In the genomic region with DNA sequence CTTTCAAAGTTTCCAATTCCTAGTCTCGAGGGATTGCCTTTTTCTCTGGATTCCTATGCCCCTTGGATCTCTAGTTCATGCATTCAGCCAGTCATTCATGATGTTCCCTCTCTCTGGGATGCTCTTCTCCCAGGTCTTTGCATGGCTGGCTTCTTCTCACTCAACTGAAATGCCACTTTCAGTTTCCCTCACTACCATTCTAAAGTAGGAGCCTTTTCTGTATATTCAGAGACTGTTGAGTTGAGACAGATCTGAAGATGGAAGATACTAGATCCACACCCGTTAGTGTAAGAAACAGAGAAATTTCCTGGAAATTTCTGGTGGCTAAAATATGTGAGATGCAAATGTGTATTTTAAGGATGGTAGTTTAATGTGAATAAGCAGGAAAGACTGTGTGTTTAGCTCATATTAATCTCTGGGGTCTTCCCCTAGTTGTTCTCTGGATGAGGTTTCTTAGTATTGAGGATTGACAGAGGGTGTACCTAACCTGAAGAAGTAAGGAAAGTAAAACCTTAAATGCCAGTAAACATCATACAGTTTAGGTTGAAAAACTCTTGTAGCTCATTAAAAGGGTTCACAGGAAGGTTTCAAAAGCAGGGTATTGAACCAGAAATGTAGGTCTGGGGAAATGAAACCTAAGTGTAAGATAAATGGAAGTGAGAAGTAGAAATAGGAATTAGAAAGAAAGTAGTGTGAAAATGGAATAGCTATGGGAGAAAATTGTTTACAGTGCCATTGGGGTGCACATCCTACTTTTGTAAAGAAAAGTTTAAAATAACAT, we compare ENCODE assay signal across 10 cellular contexts.
DNase-seq lines count a peak whose midpoint lies in the region; ATAC-seq and TF ChIP-seq lines count a peak whose summit lies in the region.
"Had no signal": no experiment of that assay in that cellular context is flagged by ENCODE, and none has a peak within 500 bp of the region (broad histone marks: within the 10 kb centered on the region; RNA-seq: fewer than 3 reads in every experiment).

No MANE protein-coding gene starts in this region.

- H3K27me3 Mint-ChIP-seq in glutamatergic neuron (ENCODE audit: unreplicated experiment) = no peaks in the 10 kb centered on the region

- H3K79me2 ChIP-seq in osteoblast (ENCODE audit: insufficient read depth, low read length) = no peaks in the 10 kb centered on the region
- H3K79me2 ChIP-seq in smooth muscle cell (ENCODE audit: low read depth) = no peaks in the 10 kb centered on the region

- H3K9me3 Mint-ChIP-seq in glutamatergic neuron (ENCODE audit: unreplicated experiment) = no peaks in the 10 kb centered on the region

- H3K36me3 ChIP-seq in osteoblast (ENCODE audit: insufficient read depth, low read length) (no peaks in the 10 kb centered on the region), smooth muscle cell (ENCODE audit: low read depth) (no peaks in the 10 kb centered on the region)
- H3K36me3 ChIP-seq: left ventricle myocardium inferior had no signal

- no peak overlapping the region for H3K4me2 ChIP-seq in osteoblast (ENCODE audit: insufficient read depth, low read length)
- H3K4me2 ChIP-seq in smooth muscle cell = no peak overlapping the region

- H3K27ac Mint-ChIP-seq in glutamatergic neuron (ENCODE audit: unreplicated experiment) = no peak overlapping the region
- H3K27ac Mint-ChIP-seq: stimulated activated effector memory CD8-positive, alpha-beta T cell treated with anti-CD3 and anti-CD28 coated beads, Interleukin-12 subunit alpha, Interleukin-12 subunit beta, amount 100 ng/mL, for 72 hours had no signal

- H2AFZ ChIP-seq in osteoblast (ENCODE audit: low read length) = peak overlapping the region; percentile 36
- no peak overlapping the region for H2AFZ ChIP-seq in smooth muscle cell (ENCODE audit: low read depth)

- H3K36me3 Mint-ChIP-seq in glutamatergic neuron (ENCODE audit: unreplicated experiment) = no peaks in the 10 kb centered on the region
- H3K36me3 Mint-ChIP-seq: stimulated activated effector memory CD8-positive, alpha-beta T cell treated with anti-CD3 and anti-CD28 coated beads, Interleukin-12 subunit alpha, Interleukin-12 subunit beta, amount 100 ng/mL, for 72 hours had no signal

- H3K9me3 ChIP-seq in osteoblast (ENCODE audit: low read depth, low read length) (no peaks in the 10 kb centered on the region), smooth muscle cell (replicated peaks; ENCODE audit: low read depth) (no peaks in the 10 kb centered on the region)

- no peak overlapping the region for H3K4me3 Mint-ChIP-seq in glutamatergic neuron (ENCODE audit: unreplicated experiment)
- H3K4me3 Mint-ChIP-seq: stimulated activated effector memory CD8-positive, alpha-beta T cell treated with anti-CD3 and anti-CD28 coated beads, Interleukin-12 subunit alpha, Interleukin-12 subunit beta, amount 100 ng/mL, for 72 hours had no signal

- H3K9ac ChIP-seq in smooth muscle cell (ENCODE audit: low read depth) = no peak overlapping the region

- no peaks in the 10 kb centered on the region for H3F3A ChIP-seq in smooth muscle cell (ENCODE audit: low read depth)

- no peaks in the 10 kb centered on the region for H3K27me3 ChIP-seq in osteoblast (ENCODE audit: insufficient read depth, low read length)
- H3K27me3 ChIP-seq in smooth muscle cell (ENCODE audit: low read depth) = no peaks in the 10 kb centered on the region

- H4K20me1 ChIP-seq in osteoblast (ENCODE audit: insufficient read depth, low read length) = no peaks in the 10 kb centered on the region
- no peaks in the 10 kb centered on the region for H4K20me1 ChIP-seq in smooth muscle cell (ENCODE audit: low read depth)

- TF ChIP-seq CTCF in osteoblast (IDR thresholded peaks at IDR 0.05; ENCODE audit: extremely low read depth, low read depth, low read length) = no peak
- no peak for TF ChIP-seq CTCF in glutamatergic neuron (IDR thresholded peaks at IDR 0.05; ENCODE audit: partially characterized antibody, unreplicated experiment)
- TF ChIP-seq CTCF in smooth muscle cell (IDR thresholded peaks at IDR 0.05; ENCODE audit: borderline replicate concordance, insufficient read depth, poor library complexity, severe bottlenecking) = no peak

- ATAC-seq in GM19035 (IDR thresholded peaks at IDR 0.05; ENCODE audit: unreplicated experiment) = peak; percentile 48
- ATAC-seq in HG02642 (IDR thresholded peaks at IDR 0.05; ENCODE audit: poor library complexity, unreplicated experiment) = peak; percentile 57
- peak; percentile 46 for ATAC-seq in HG03575 (IDR thresholded peaks at IDR 0.05; ENCODE audit: extremely low read depth, insufficient number of reproducible peaks, low FRiP score, unreplicated experiment)
- ATAC-seq: stimulated activated effector memory CD8-positive, alpha-beta T cell treated with anti-CD3 and anti-CD28 coated beads, Interleukin-12 subunit alpha, Interleukin-12 subunit beta, amount 100 ng/mL, for 72 hours had no signal

- H3K4me3 ChIP-seq in osteoblast (ENCODE audit: insufficient read depth, low read length) = no peak overlapping the region
- H3K4me3 ChIP-seq in smooth muscle cell = no peak overlapping the region
- H3K4me3 ChIP-seq: left ventricle myocardium inferior had no signal

- no peak for DNase-seq in osteoblast (ENCODE audit: insufficient read length, low spot score, missing footprints)
- DNase-seq in NCI-H1930 (lab: John Stamatoyannopoulos, UW) = no peak
- DNase-seq in glutamatergic neuron = no peak
- DNase-seq in smooth muscle cell (lab: John Stamatoyannopoulos, UW; ENCODE audit: unreplicated experiment) = no peak
- DNase-seq: anterior cingulate cortex, left ventricle myocardium inferior had no signal

- H3K4me1 ChIP-seq in osteoblast (ENCODE audit: insufficient read depth, low read length) = peaks cover 10% of the 10 kb centered on the region
- no peaks in the 10 kb centered on the region for H3K4me1 ChIP-seq in smooth muscle cell (ENCODE audit: low read depth)
- H3K4me1 ChIP-seq: left ventricle myocardium inferior had no signal

- WGBS in smooth muscle cell (ENCODE audit: low lambda C conversion rate) = 96% methylated on average over 2 of the region's 2 CpGs

- peaks cover 4% of the 10 kb centered on the region for H3K4me1 Mint-ChIP-seq in glutamatergic neuron (ENCODE audit: low read depth, unreplicated experiment)
- H3K4me1 Mint-ChIP-seq: stimulated activated effector memory CD8-positive, alpha-beta T cell treated with anti-CD3 and anti-CD28 coated beads, Interleukin-12 subunit alpha, Interleukin-12 subunit beta, amount 100 ng/mL, for 72 hours had no signal

- H3K27ac ChIP-seq in osteoblast (ENCODE audit: low read depth, low read length) = no peak overlapping the region
- H3K27ac ChIP-seq in smooth muscle cell (ENCODE audit: low read depth) = no peak overlapping the region
- H3K27ac ChIP-seq: left ventricle myocardium inferior had no signal
